Comparison of ENCODE assay signal across 2 cellular contexts in the genomic region with DNA sequence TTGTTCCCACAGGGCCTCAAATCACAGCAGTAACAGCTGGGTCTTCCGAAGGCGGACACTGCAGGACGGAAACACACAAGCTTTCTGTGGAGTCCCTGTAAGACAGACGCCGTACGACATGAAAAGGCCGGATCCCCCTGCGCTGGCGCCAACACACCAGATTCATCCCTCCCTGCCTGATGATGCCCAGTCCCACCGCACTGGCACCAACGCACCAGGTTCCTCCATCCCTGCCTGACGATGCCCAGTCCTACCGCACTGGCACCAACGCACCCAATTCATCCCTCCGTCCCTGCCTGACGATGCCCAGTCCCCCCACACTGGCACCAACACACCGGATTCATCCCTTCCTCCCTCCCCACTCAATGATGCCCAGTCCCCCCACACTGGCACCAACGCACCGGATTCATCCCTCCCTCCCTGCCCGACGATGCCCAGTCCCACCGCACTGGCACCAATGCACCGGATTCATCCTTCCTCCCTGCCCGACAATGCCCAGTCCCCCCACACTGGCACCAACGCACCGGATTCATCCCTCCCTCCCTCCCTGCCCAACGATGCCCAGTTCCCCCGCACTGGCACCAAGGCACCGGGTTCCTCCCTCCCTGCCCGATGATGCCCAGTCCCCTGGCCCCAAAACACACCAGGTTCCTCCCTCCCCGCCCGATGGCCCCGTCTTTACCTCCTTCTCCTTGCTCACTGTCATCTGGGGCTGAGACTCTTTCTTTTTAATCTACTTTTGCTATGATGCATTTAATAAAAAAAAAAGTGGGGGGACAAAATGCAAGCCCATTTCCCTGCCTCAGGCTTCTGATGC.
TF ChIP-seq lines count a peak whose summit lies in the region.

No MANE protein-coding gene starts in this region.

TF ChIP-seq in SK-N-SH treated with all-trans-retinoic acid at 6 μM for 48 hours, 23 proteins besides CTCF, POLR2A, EP300 and RAD21 (continued from another document):
- TF ChIP-seq, protein P1, sequence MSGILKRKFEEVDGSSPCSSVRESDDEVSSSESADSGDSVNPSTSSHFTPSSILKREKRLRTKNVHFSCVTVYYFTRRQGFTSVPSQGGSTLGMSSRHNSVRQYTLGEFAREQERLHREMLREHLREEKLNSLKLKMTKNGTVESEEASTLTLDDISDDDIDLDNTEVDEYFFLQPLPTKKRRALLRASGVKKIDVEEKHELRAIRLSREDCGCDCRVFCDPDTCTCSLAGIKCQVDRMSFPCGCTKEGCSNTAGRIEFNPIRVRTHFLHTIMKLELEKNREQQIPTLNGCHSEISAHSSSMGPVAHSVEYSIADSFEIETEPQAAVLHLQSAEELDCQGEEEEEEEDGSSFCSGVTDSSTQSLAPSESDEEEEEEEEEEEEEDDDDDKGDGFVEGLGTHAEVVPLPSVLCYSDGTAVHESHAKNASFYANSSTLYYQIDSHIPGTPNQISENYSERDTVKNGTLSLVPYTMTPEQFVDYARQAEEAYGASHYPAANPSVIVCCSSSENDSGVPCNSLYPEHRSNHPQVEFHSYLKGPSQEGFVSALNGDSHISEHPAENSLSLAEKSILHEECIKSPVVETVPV (CRISPR knock-in tag; IDR thresholded peaks at IDR 0.05): no peak

TF ChIP-seq in WTC11, 78 proteins besides CTCF, POLR2A, EP300 and RAD21 (continued from another document):
- TF ChIP-seq, protein P2, sequence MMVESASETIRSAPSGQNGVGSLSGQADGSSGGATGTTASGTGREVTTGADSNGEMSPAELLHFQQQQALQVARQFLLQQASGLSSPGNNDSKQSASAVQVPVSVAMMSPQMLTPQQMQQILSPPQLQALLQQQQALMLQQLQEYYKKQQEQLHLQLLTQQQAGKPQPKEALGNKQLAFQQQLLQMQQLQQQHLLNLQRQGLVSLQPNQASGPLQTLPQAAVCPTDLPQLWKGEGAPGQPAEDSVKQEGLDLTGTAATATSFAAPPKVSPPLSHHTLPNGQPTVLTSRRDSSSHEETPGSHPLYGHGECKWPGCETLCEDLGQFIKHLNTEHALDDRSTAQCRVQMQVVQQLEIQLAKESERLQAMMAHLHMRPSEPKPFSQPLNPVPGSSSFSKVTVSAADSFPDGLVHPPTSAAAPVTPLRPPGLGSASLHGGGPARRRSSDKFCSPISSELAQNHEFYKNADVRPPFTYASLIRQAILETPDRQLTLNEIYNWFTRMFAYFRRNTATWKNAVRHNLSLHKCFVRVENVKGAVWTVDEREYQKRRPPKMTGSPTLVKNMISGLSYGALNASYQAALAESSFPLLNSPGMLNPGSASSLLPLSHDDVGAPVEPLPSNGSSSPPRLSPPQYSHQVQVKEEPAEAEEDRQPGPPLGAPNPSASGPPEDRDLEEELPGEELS (CRISPR knock-in tag; IDR thresholded peaks at IDR 0.05): no peak
- TF ChIP-seq ZNF232 (CRISPR knock-in tag; IDR thresholded peaks at IDR 0.05) (no peak), GABPB1 (CRISPR knock-in tag; IDR thresholded peaks at IDR 0.05) (no peak)
